Comparison of ENCODE assay signal across 16 cellular contexts in the genomic region with DNA sequence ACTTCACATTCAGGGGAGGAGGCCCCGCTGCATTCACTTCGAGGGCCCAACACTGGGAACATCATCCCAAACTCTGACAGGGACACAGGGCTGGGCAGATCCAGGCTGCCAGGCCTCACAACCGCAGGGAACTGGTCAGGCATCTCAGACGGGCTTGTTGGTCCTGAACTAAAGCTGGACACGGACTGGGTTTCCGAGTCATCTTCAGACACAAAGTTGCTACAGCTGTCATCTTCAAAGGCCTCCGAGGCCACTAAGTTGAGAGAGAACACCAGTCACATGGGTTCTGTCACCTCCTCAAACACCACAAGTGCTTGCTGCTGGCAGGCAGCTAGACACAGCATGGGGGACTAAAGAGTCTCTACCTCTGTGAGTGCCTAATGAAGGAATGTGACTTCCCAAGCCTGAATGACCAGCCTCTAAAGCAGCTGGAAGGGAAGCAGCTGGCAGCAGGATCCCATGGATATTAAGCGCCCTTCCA. TPM values are rescaled to one million over a fixed set of nuclear protein-coding genes. Genes with fewer than 3 reads are reported as not detected.
A peak's percentile ranks its signal among the peaks of the same experiment; 100 is the strongest.
DNase-seq lines count a peak whose midpoint lies in the region; ATAC-seq and TF ChIP-seq lines count a peak whose summit lies in the region.
"Had no signal": no experiment of that assay in that cellular context is flagged by ENCODE, and none has a peak within 500 bp of the region (broad histone marks: within the 10 kb centered on the region; RNA-seq: fewer than 3 reads in every experiment).

No MANE protein-coding gene starts in this region.

- no peaks in the 10 kb centered on the region for H3K9me3 Mint-ChIP-seq in stimulated activated naive CD8-positive, alpha-beta T cell treated with anti-CD3 and anti-CD28 coated beads, Interleukin-15, Interleukin-2, amounts not matched to agents 100 ng/mL and 50 ng/mL, for 24 hours
- H3K9me3 Mint-ChIP-seq in nephron: no peaks in the 10 kb centered on the region

- H3K4me1 Mint-ChIP-seq in stimulated activated naive CD8-positive, alpha-beta T cell treated with anti-CD3 and anti-CD28 coated beads, Interleukin-15, Interleukin-2, amounts not matched to agents 100 ng/mL and 50 ng/mL, for 24 hours (ENCODE audit: low read depth): peaks cover 11% of the 10 kb centered on the region
- H3K4me1 Mint-ChIP-seq in nephron: peaks cover 11% of the 10 kb centered on the region

- no peaks in the 10 kb centered on the region for H3K27me3 Mint-ChIP-seq in stimulated activated naive CD8-positive, alpha-beta T cell treated with anti-CD3 and anti-CD28 coated beads, Interleukin-15, Interleukin-2, amounts not matched to agents 100 ng/mL and 50 ng/mL, for 24 hours
- H3K27me3 Mint-ChIP-seq in nephron (ENCODE audit: low read depth): no peaks in the 10 kb centered on the region

- TF ChIP-seq CTCF in cardiac muscle cell (IDR thresholded peaks at IDR 0.05; ENCODE audit: low read depth, low read length): no peak
- TF ChIP-seq CTCF in nephron (IDR thresholded peaks at IDR 0.05; ENCODE audit: unreplicated experiment in 3 of 3): no peak

- no peaks in the 10 kb centered on the region for H3K27me3 ChIP-seq in cardiac muscle cell

- no peak overlapping the region for H3K4me3 Mint-ChIP-seq in stimulated activated naive CD8-positive, alpha-beta T cell treated with anti-CD3 and anti-CD28 coated beads, Interleukin-15, Interleukin-2, amounts not matched to agents 100 ng/mL and 50 ng/mL, for 24 hours
- H3K4me3 Mint-ChIP-seq in nephron: no peak overlapping the region

- peak overlapping the region; percentile 56 for H3K27ac Mint-ChIP-seq in stimulated activated naive CD8-positive, alpha-beta T cell treated with anti-CD3 and anti-CD28 coated beads, Interleukin-15, Interleukin-2, amounts not matched to agents 100 ng/mL and 50 ng/mL, for 24 hours
- peak overlapping the region in 2 of 3 experiments; percentile 43 to 62 for H3K27ac Mint-ChIP-seq in nephron

- no peaks in the 10 kb centered on the region for H3K9me3 ChIP-seq in cardiac muscle cell (ENCODE audit: low read depth)
- H3K9me3 ChIP-seq: HAP-1, SK-N-SH had no signal

- peaks cover 9% of the 10 kb centered on the region for H3K4me1 ChIP-seq in cardiac muscle cell (ENCODE audit: low read depth)

- H3K27ac ChIP-seq in cardiac muscle cell: peak overlapping the region; percentile 65
- H3K27ac ChIP-seq: VCaP had no signal

- in situ Hi-C loops in G401 (cut with HindIII; ENCODE audit: low sequenced_read_pairs): no loop called here

- H3K4me3 ChIP-seq in cardiac muscle cell: no peak overlapping the region
- H3K4me3 ChIP-seq: HAP-1 had no signal

- no peak for DNase-seq in stimulated activated naive CD8-positive, alpha-beta T cell treated with anti-CD3 and anti-CD28 coated beads, Interleukin-15, Interleukin-2, amounts not matched to agents 100 U/mL and 50 U/mL, for 24 hours
- DNase-seq in cardiac muscle cell (ENCODE audit: low read depth in 1 of 2, low spot score in 1 of 2): peak in 1 of 2 donors; percentile 42
- DNase-seq in G401 (ENCODE audit: low spot score): no peak
- DNase-seq in NCI-H2081 treated with DMSO at 0.1 percent for 48 hours (lab: John Stamatoyannopoulos, UW): no peak
- DNase-seq in Ammon's horn (ENCODE audit: low spot score): no peak
- no peak for DNase-seq in cortex of kidney (lab: John Stamatoyannopoulos, UW)
- DNase-seq: activated naive CD4-positive, alpha-beta T cell treated with anti-CD3 and anti-CD28 coated beads, Interleukin-2, amount 50 U/mL, for 16 hours; DMS79; NCI-H1048; NCI-H446 treated with DMSO at 0.1 percent for 48 hours; SK-N-SH; stimulated activated CD4-positive, alpha-beta T cell treated with anti-CD3 and anti-CD28 coated beads, Interleukin-4, amount 100 ng/mL, for 4 hours had no signal

- H3K36me3 Mint-ChIP-seq in stimulated activated naive CD8-positive, alpha-beta T cell treated with anti-CD3 and anti-CD28 coated beads, Interleukin-15, Interleukin-2, amounts not matched to agents 100 ng/mL and 50 ng/mL, for 24 hours (ENCODE audit: low read depth): peaks cover 59% of the 10 kb centered on the region
- peaks cover 66% of the 10 kb centered on the region for H3K36me3 Mint-ChIP-seq in nephron (ENCODE audit: low read depth)

- peaks cover 22% of the 10 kb centered on the region for H3K36me3 ChIP-seq in cardiac muscle cell

- no peak for ATAC-seq in stimulated activated naive CD8-positive, alpha-beta T cell treated with anti-CD3 and anti-CD28 coated beads, Interleukin-15, Interleukin-2, amounts not matched to agents 100 U/mL and 50 U/mL, for 24 hours

RNA-seq across cellular contexts. Expression of gene CAPN7, which starts 50.9 kb away (rescaled TPM):
- 21.2 and 33.1 TPM in 2 replicates for total RNA-seq in cardiac muscle cell
- polyA plus RNA-seq in cardiac muscle cell: 26.7 and 37.4 TPM in 2 replicates
- 17.1 and 26.9 TPM in 2 replicates for total RNA-seq in G401 (2014; rRNA removed; shearing (Covaris generic))
